25 cellular contexts compared by ENCODE assay signal in genomic region chr10:58802047-58802446, GRCh38.
"Had no signal": no experiment of that assay in that cellular context is flagged by ENCODE, and none has a peak within 500 bp of the region (broad histone marks: within the 10 kb centered on the region; RNA-seq: fewer than 3 reads in every experiment).

No MANE protein-coding gene starts in this region.

- H3K36me3 ChIP-seq: esophagus squamous epithelium, gastrocnemius medialis, left lung, lower lobe of right lung had no signal

- ATAC-seq: esophagus mucosa, gastrocnemius medialis, heart left ventricle, left cardiac atrium, left lung, lower lobe of right lung had no signal

- H3K4me3 ChIP-seq: coronary artery, dorsolateral prefrontal cortex, esophagus squamous epithelium, gastrocnemius medialis, heart left ventricle, hepatocyte, left lung, lower lobe of right lung had no signal

- FAIRE-seq: colon, endothelial cell of umbilical vein, islet of Langerhans, keratinocyte had no signal

- H3K9me3 ChIP-seq: esophagus squamous epithelium, gastrocnemius medialis, heart left ventricle, left lung, lower lobe of right lung had no signal

- H3K4me2 ChIP-seq: hepatocyte had no signal

- H3K79me2 ChIP-seq: hepatocyte had no signal

- H2AFZ ChIP-seq: hepatocyte had no signal

- DNase-seq: dermis blood vessel endothelial cell; dorsolateral prefrontal cortex; effector CD4-positive, alpha-beta T cell; effector memory CD4-positive, alpha-beta T cell; erythroblast; esophagus squamous epithelium; foreskin fibroblast; foreskin melanocyte; gastrocnemius medialis; glutamatergic neuron; heart left ventricle; hypothalamus; left cardiac atrium; left lung; lower lobe of right lung; mesenchymal stem cell; midbrain had no signal

- H3K27me3 ChIP-seq: dorsolateral prefrontal cortex, esophagus squamous epithelium, gastrocnemius medialis, heart left ventricle, hepatocyte, left lung had no signal

- H3K27ac ChIP-seq: coronary artery, dorsolateral prefrontal cortex, epithelial cell of prostate, esophagus squamous epithelium, gastrocnemius medialis, heart left ventricle, hepatocyte, left lung, lower lobe of right lung had no signal

- H3K4me1 ChIP-seq: esophagus squamous epithelium, gastrocnemius medialis, left lung, lower lobe of right lung had no signal
